19 cellular contexts compared by ENCODE assay signal in the genomic region with DNA sequence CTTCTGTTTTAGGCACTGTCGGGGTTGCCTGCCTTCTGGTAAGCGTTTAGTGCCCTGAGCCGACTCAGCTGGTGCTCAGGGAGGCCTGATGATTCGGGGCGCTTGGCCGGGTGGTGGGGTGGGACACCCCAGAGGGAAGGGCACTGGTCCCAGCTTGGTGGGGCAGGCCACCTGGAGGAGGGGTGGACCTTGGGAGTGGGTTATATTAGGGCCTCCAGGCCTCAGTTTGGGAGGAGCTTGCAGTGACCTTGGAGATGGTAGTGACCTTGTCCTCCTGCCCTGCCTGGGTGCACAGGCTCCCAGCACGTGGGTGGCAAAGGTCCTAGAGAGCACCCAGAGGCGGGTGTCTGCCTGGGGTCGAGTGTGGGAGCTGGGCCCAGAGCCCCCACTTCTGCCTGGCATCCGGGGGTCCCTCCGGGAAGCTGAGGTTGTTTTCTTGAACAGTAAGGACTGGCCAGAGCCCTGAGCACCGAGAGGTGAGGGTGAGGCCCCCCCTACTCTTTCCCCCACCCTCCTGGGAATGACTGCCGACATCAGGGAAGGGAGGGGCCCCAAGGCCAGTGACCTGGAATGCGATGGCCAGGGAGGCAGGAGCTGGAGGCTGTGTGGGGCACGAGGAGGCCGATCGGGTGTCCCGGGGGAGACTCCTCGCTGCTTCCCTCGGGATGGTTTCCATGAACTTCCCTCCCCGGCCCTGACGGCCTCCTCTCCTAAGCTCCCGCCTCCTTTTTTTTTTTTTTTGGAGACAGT.
"Had no signal": no experiment of that assay in that cellular context is flagged by ENCODE, and none has a peak within 500 bp of the region (broad histone marks: within the 10 kb centered on the region; RNA-seq: fewer than 3 reads in every experiment).

No MANE protein-coding gene starts in this region.

- H3K27ac Mint-ChIP-seq: nephron progenitor cell, type B pancreatic cell had no signal

- H3K27me3 Mint-ChIP-seq: central memory CD8-positive, alpha-beta T cell; naive thymus-derived CD4-positive, alpha-beta T cell; type B pancreatic cell had no signal

- H3K36me3 Mint-ChIP-seq: type B pancreatic cell had no signal

- H3K36me3 ChIP-seq: ovary, right atrium auricular region, thyroid gland, uterus had no signal

- H3K9me3 Mint-ChIP-seq: central memory CD8-positive, alpha-beta T cell; naive thymus-derived CD4-positive, alpha-beta T cell; nephron progenitor cell; type B pancreatic cell had no signal

- H3K27ac ChIP-seq: dorsolateral prefrontal cortex, heart left ventricle, neutrophil, ovary, right atrium auricular region, thyroid gland, uterus had no signal

- H3K4me3 Mint-ChIP-seq: central memory CD8-positive, alpha-beta T cell; nephron progenitor cell; type B pancreatic cell had no signal

- ATAC-seq: heart left ventricle; left lobe of liver; naive thymus-derived CD4-positive, alpha-beta T cell had no signal

- H3K27me3 ChIP-seq: dorsolateral prefrontal cortex, heart left ventricle, neutrophil, ovary, right atrium auricular region, thyroid gland, uterus had no signal

- DNase-seq: cortex of kidney; dorsolateral prefrontal cortex; effector CD8-positive, alpha-beta T cell; foreskin melanocyte; heart left ventricle; hippocampal formation; naive thymus-derived CD4-positive, alpha-beta T cell; nephron progenitor cell; ovary; small intestine; stimulated activated CD4-positive, alpha-beta T cell treated with anti-CD3 and anti-CD28 coated beads, Interleukin-12 subunit alpha, Interleukin-12 subunit beta, amount 100 ng/mL, for 4 hours; thyroid gland; uterus had no signal

- H3K9me3 ChIP-seq: heart left ventricle, neutrophil, ovary, right atrium auricular region, thyroid gland, uterus had no signal

- H3K4me3 ChIP-seq: dorsolateral prefrontal cortex, heart left ventricle, lung, ovary, right atrium auricular region, thyroid gland, uterus had no signal
